In the genomic region with DNA sequence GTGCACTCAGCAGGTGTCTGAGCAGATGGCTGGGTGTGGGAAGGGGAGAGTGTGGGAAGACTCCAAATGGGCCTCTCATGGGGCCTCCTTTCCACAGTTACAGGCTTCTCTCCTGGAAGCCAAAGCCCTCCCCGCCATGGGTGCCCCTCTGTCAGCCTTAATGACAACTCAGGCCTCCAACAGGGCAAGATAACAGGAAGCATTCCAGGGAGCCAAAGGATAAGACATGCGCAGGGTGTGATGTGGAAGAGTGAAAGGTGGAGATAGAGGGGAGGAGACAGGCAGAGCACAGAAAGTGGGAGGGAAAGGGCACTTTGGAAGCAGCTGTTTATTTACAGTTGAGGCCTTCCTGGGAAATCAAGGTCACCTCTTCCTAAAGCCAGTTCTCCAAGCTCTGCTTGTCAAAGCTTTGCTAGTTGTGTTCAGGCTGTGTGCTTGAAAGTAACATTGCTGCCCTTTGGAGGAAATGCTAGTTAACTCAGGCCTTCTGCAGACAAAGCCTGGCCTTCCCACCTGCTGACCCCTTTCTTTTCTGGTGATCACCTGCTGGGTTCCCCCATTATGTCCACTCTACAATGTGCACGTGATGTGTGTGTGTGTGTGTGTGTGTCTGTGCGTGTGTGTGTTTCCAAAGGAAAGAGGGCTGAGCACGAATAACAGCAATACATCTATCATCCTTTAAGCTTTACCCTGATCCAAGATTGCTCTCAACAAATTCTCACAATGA, we compare ENCODE assay signal across 2 cellular contexts.
TF ChIP-seq lines count a peak whose summit lies in the region.

No MANE protein-coding gene starts in this region.

TF ChIP-seq in HEK293, 187 proteins besides CTCF, POLR2A, EP300 and RAD21 (continued from another document and continues in another):
- TF ChIP-seq, protein P1, sequence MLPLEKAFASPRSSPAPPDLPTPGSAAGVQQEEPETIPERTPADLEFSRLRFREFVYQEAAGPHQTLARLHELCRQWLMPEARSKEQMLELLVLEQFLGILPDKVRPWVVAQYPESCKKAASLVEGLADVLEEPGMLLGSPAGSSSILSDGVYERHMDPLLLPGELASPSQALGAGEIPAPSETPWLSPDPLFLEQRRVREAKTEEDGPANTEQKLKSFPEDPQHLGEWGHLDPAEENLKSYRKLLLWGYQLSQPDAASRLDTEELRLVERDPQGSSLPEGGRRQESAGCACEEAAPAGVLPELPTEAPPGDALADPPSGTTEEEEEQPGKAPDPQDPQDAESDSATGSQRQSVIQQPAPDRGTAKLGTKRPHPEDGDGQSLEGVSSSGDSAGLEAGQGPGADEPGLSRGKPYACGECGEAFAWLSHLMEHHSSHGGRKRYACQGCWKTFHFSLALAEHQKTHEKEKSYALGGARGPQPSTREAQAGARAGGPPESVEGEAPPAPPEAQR (tag by site-specific recombination; IDR thresholded peaks at IDR 0.05): no peak
- TF ChIP-seq KLF16 (tag by site-specific recombination; IDR thresholded peaks at IDR 0.05) (no peak), GLIS2 (tag by site-specific recombination; IDR thresholded peaks at IDR 0.05) (no peak; the same call in 1 of the 2 replicates), ZNF791 (tag by site-specific recombination; IDR thresholded peaks at IDR 0.05) (no peak), ZNF433 (tag by site-specific recombination; IDR thresholded peaks at IDR 0.05; ENCODE audit: low read depth) (no peak), ZNF629 (tag by site-specific recombination; IDR thresholded peaks at IDR 0.05) (no peak), ZNF623 (tag by site-specific recombination; IDR thresholded peaks at IDR 0.05) (no peak), ZNF214 (tag by site-specific recombination; IDR thresholded peaks at IDR 0.05; ENCODE audit: borderline replicate concordance) (no peak), ZBTB21 (tag by site-specific recombination; IDR thresholded peaks at IDR 0.05) (no peak), SCRT2 (tag by site-specific recombination; IDR thresholded peaks at IDR 0.05) (peak; percentile 92; the same call in 1 of the 2 replicates), REPIN1 (tag by site-specific recombination; IDR thresholded peaks at IDR 0.05; ENCODE audit: low read depth) (no peak), OSR2 (tag by site-specific recombination; IDR thresholded peaks at IDR 0.05) (peak; percentile 74), SCRT1 (tag by site-specific recombination; IDR thresholded peaks at IDR 0.05; ENCODE audit: borderline replicate concordance) (peak; percentile 91; the same call in 1 of the 2 replicates), KLF8 (tag by site-specific recombination; IDR thresholded peaks at IDR 0.05) (no peak), ZNF707 (tag by site-specific recombination; IDR thresholded peaks at IDR 0.05) (no peak)
- TF ChIP-seq, protein P2, sequence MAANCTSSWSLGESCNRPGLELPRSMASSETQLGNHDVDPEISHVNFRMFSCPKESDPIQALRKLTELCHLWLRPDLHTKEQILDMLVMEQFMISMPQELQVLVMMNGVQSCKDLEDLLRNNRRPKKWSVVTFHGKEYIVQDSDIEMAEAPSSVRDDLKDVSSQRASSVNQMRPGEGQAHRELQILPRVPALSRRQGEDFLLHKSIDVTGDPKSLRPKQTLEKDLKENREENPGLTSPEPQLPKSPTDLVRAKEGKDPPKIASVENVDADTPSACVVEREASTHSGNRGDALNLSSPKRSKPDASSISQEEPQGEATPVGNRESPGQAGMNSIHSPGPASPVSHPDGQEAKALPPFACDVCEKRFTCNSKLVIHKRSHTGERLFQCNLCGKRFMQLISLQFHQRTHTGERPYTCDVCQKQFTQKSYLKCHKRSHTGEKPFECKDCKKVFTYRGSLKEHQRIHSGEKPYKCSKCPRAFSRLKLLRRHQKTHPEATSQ (tag by site-specific recombination; IDR thresholded peaks at IDR 0.05): no peak
- TF ChIP-seq, protein P3, sequence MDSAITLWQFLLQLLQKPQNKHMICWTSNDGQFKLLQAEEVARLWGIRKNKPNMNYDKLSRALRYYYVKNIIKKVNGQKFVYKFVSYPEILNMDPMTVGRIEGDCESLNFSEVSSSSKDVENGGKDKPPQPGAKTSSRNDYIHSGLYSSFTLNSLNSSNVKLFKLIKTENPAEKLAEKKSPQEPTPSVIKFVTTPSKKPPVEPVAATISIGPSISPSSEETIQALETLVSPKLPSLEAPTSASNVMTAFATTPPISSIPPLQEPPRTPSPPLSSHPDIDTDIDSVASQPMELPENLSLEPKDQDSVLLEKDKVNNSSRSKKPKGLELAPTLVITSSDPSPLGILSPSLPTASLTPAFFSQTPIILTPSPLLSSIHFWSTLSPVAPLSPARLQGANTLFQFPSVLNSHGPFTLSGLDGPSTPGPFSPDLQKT (IDR thresholded peaks at IDR 0.05; ENCODE audit: borderline replicate concordance, low read depth, low read length): no peak
- TF ChIP-seq, protein P4, sequence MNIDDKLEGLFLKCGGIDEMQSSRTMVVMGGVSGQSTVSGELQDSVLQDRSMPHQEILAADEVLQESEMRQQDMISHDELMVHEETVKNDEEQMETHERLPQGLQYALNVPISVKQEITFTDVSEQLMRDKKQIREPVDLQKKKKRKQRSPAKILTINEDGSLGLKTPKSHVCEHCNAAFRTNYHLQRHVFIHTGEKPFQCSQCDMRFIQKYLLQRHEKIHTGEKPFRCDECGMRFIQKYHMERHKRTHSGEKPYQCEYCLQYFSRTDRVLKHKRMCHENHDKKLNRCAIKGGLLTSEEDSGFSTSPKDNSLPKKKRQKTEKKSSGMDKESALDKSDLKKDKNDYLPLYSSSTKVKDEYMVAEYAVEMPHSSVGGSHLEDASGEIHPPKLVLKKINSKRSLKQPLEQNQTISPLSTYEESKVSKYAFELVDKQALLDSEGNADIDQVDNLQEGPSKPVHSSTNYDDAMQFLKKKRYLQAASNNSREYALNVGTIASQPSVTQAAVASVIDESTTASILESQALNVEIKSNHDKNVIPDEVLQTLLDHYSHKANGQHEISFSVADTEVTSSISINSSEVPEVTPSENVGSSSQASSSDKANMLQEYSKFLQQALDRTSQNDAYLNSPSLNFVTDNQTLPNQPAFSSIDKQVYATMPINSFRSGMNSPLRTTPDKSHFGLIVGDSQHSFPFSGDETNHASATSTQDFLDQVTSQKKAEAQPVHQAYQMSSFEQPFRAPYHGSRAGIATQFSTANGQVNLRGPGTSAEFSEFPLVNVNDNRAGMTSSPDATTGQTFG (tag by site-specific recombination; IDR thresholded peaks at IDR 0.05; ENCODE audit: borderline replicate concordance): no peak
- TF ChIP-seq, protein P5, sequence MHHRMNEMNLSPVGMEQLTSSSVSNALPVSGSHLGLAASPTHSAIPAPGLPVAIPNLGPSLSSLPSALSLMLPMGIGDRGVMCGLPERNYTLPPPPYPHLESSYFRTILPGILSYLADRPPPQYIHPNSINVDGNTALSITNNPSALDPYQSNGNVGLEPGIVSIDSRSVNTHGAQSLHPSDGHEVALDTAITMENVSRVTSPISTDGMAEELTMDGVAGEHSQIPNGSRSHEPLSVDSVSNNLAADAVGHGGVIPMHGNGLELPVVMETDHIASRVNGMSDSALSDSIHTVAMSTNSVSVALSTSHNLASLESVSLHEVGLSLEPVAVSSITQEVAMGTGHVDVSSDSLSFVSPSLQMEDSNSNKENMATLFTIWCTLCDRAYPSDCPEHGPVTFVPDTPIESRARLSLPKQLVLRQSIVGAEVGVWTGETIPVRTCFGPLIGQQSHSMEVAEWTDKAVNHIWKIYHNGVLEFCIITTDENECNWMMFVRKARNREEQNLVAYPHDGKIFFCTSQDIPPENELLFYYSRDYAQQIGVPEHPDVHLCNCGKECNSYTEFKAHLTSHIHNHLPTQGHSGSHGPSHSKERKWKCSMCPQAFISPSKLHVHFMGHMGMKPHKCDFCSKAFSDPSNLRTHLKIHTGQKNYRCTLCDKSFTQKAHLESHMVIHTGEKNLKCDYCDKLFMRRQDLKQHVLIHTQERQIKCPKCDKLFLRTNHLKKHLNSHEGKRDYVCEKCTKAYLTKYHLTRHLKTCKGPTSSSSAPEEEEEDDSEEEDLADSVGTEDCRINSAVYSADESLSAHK (tag by site-specific recombination; IDR thresholded peaks at IDR 0.05): no peak

TF ChIP-seq in WTC11, 78 proteins besides CTCF, POLR2A, EP300 and RAD21 (continued from another document):
- TF ChIP-seq ZBTB21 (CRISPR knock-in tag; IDR thresholded peaks at IDR 0.05; ENCODE audit: borderline replicate concordance) (peak; percentile 28; the same call in 1 of the 2 replicates), ZNF138 (CRISPR knock-in tag; conservative IDR thresholded peaks at IDR 0.05) (no peak), ZNF317 (CRISPR knock-in tag; IDR thresholded peaks at IDR 0.05; ENCODE audit: borderline replicate concordance, low read depth) (no peak)
- TF ChIP-seq, protein P6, sequence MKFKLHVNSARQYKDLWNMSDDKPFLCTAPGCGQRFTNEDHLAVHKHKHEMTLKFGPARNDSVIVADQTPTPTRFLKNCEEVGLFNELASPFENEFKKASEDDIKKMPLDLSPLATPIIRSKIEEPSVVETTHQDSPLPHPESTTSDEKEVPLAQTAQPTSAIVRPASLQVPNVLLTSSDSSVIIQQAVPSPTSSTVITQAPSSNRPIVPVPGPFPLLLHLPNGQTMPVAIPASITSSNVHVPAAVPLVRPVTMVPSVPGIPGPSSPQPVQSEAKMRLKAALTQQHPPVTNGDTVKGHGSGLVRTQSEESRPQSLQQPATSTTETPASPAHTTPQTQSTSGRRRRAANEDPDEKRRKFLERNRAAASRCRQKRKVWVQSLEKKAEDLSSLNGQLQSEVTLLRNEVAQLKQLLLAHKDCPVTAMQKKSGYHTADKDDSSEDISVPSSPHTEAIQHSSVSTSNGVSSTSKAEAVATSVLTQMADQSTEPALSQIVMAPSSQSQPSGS (CRISPR knock-in tag; IDR thresholded peaks at IDR 0.05; ENCODE audit: borderline replicate concordance, low read depth): no peak
